19 cellular contexts compared by ENCODE assay signal in the genomic region with DNA sequence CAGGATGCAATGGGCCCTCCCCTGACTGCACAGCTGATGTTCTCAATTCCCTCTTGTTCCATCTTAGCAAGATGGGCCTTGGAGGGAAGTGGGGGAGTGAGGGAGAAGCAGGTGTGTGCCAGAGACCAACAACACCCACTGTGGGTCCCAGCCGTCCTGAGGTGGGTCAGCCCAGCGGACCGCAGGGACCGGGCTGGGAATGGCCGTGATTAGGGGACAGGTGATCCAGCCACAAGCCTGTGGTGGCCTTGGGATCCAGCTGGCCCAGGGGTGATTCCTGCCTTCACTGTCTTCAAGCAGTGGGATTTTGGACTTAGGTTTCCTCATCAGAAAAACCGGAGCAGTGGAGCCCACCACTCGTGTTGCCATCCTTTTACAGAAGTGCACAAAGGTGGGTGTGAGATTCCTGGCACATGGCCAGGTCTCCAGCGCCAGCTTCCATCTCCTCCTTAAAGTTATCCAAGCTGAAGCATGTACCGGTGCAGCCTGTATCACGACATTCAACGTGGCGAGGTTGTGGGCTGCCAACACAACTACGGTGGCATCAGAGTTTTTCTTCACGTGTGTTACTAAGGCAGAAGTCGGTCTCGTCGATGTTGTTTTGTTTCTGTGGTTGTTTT.
"Had no signal": no experiment of that assay in that cellular context is flagged by ENCODE, and none has a peak within 500 bp of the region (broad histone marks: within the 10 kb centered on the region; RNA-seq: fewer than 3 reads in every experiment).

No MANE protein-coding gene starts in this region.

- H3K4me2 ChIP-seq: smooth muscle cell had no signal

- H3K36me3 Mint-ChIP-seq: activated naive CD4-positive, alpha-beta T cell treated with anti-CD3 and anti-CD28 coated beads, Interleukin-2, amount 50 U/mL, for 24 hours; stimulated activated memory B cell treated with anti-CD40 and anti-IgM and Interleukin-4, amounts not matched to agents 10 μg/mL and 1 μg/mL and 100 μg/mL, for 72 hours; T-cell had no signal

- H3K4me1 ChIP-seq: ascending aorta, breast epithelium, left lung, parathyroid adenoma, uterus had no signal

- H3K4me3 Mint-ChIP-seq: activated naive CD4-positive, alpha-beta T cell treated with anti-CD3 and anti-CD28 coated beads, Interleukin-2, amount 50 U/mL, for 24 hours; activated T-cell treated with anti-CD3 and anti-CD28 coated beads, Interleukin-2, amount 50 U/mL, for 4 hours; stimulated activated memory B cell treated with anti-CD40 and anti-IgM and Interleukin-4, amounts not matched to agents 10 μg/mL and 1 μg/mL and 100 μg/mL, for 72 hours; T-cell; WTC11 had no signal

- H3K27me3 ChIP-seq: ascending aorta, breast epithelium, left lung, thyroid gland, uterus had no signal

- H3K27me3 Mint-ChIP-seq: activated naive CD4-positive, alpha-beta T cell treated with anti-CD3 and anti-CD28 coated beads, Interleukin-2, amount 50 U/mL, for 24 hours had no signal

- H3K4me3 ChIP-seq: ascending aorta, breast epithelium, left lung, smooth muscle cell, thyroid gland, uterus had no signal

- H2AFZ ChIP-seq: parathyroid adenoma had no signal

- H3K9ac ChIP-seq: parathyroid adenoma had no signal

- H3K36me3 ChIP-seq: ascending aorta, breast epithelium, left lung, thyroid gland, uterus had no signal

- H3K27ac Mint-ChIP-seq: activated naive CD4-positive, alpha-beta T cell treated with anti-CD3 and anti-CD28 coated beads, Interleukin-2, amount 50 U/mL, for 24 hours; stimulated activated memory B cell treated with anti-CD40 and anti-IgM and Interleukin-4, amounts not matched to agents 10 μg/mL and 1 μg/mL and 100 μg/mL, for 72 hours; T-cell; WTC11 had no signal

- H3K79me2 ChIP-seq: parathyroid adenoma had no signal

- H3K27ac ChIP-seq: ascending aorta, breast epithelium, epithelial cell of prostate, left lung, parathyroid adenoma, thyroid gland, uterus had no signal

- FAIRE-seq: kidney had no signal

- H3K9me3 ChIP-seq: ascending aorta, breast epithelium, left lung, thyroid gland, uterus had no signal

- DNase-seq: activated CD4-positive, alpha-beta T cell treated with anti-CD3 and anti-CD28 coated beads for 4 hours; activated CD8-positive, alpha-beta memory T cell treated with anti-CD3 and anti-CD28 coated beads, Interleukin-2, amount 50 U/mL, for 4 hours; activated T-cell treated with anti-CD3 and anti-CD28 coated beads, Interleukin-2, amount 50 U/mL, for 4 hours; foreskin melanocyte; kidney; left lung; mammary epithelial cell; stimulated activated CD4-positive, alpha-beta T cell treated with anti-CD3 and anti-CD28 coated beads, Interleukin-4, amount 100 ng/mL, for 1 hour; T-cell; thyroid gland; uterus had no signal

- H3K9me3 Mint-ChIP-seq: activated naive CD4-positive, alpha-beta T cell treated with anti-CD3 and anti-CD28 coated beads, Interleukin-2, amount 50 U/mL, for 24 hours; activated T-cell treated with anti-CD3 and anti-CD28 coated beads, Interleukin-2, amount 50 U/mL, for 4 hours; stimulated activated memory B cell treated with anti-CD40 and anti-IgM and Interleukin-4, amounts not matched to agents 10 μg/mL and 1 μg/mL and 100 μg/mL, for 72 hours; T-cell had no signal

- H3K4me1 Mint-ChIP-seq: activated naive CD4-positive, alpha-beta T cell treated with anti-CD3 and anti-CD28 coated beads, Interleukin-2, amount 50 U/mL, for 24 hours; stimulated activated memory B cell treated with anti-CD40 and anti-IgM and Interleukin-4, amounts not matched to agents 10 μg/mL and 1 μg/mL and 100 μg/mL, for 72 hours had no signal
